1 cellular context compared by ENCODE assay signal in the genomic region with DNA sequence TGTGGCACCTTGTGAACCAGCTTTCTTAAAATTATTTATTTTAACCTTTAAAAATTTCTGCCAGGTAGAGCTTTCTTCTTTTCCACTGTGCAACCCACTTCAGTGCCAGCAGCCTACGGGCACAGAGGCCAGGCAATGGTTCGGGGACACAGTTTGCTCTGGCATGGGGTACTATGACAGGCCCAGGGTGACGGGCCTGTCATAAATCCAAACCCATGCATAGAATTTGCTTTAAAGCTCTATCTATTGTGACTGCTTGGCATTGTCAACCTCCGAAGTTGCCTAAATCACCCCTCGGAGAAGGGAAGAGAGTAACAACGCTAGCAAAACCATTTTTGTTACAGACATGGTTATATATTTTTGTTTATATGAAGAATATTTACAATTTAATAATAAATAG.
TF ChIP-seq lines count a peak whose summit lies in the region.

No MANE protein-coding gene starts in this region.

TF ChIP-seq in HepG2, 621 proteins besides CTCF, POLR2A, EP300 and RAD21 (continued from another document):
- TF ChIP-seq ZNF383 (CRISPR knock-in tag; IDR thresholded peaks at IDR 0.05; ENCODE audit: borderline replicate concordance) (no peak), ZNF766 (CRISPR knock-in tag; IDR thresholded peaks at IDR 0.05; ENCODE audit: borderline replicate concordance) (no peak), BRCA1 (CRISPR knock-in tag; IDR thresholded peaks at IDR 0.05) (0 out of 2 replicates have a peak, but pooled peaks have one; percentile 3), ZMYM4 (CRISPR knock-in tag; IDR thresholded peaks at IDR 0.05) (no peak)
TF ChIP-seq in HepG2: peak in this region for 1.
